In the genomic region with DNA sequence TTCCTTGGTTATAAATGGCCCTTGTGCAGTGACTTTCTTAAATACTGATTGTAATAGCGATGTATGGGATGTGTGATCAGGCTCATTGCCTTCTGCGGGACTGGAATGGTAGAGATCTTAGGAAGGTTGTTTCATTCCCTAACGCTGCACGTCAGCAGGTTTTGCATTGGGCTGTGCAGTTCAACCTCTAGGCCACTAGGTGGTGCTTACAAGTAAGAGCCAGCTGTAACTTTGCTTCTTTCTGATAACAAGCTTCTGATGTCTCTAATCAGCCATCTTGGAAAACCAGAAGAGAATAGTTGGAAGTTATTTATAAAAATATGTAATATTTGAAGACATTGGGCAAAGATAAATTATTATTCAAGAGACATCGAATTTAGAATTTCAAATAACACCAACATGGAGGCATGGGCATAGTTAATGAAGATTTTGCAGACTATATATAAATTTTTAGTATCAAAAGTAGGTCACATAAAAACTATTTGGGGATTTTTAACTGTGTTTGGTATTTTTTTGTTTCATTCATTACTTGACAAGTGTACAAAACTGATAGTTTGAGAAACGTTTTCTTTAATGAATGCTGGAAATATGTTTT, we compare ENCODE assay signal across 8 cellular contexts.
DNase-seq lines count a peak whose midpoint lies in the region; ATAC-seq and TF ChIP-seq lines count a peak whose summit lies in the region.

No MANE protein-coding gene starts in this region.

- H3K27me3 ChIP-seq in heart right ventricle = no peaks in the 10 kb centered on the region

- no peak overlapping the region for H3K27ac Mint-ChIP-seq in activated CD8-positive, alpha-beta T cell treated with anti-CD3 and anti-CD28 coated beads for 36 hours

- H3K9me3 Mint-ChIP-seq in activated CD8-positive, alpha-beta T cell treated with anti-CD3 and anti-CD28 coated beads for 36 hours = peaks cover 8% of the 10 kb centered on the region

- no peak overlapping the region for H3K4me3 ChIP-seq in heart right ventricle

- TF ChIP-seq CTCF in heart right ventricle (IDR thresholded peaks at IDR 0.05) = peak in 7 of 9 donors; percentile 34 to 67 (median 47)
- TF ChIP-seq CTCF in activated CD8-positive, alpha-beta T cell treated with anti-CD3 and anti-CD28 coated beads for 36 hours (IDR thresholded peaks at IDR 0.05) = peak; percentile 63

- ATAC-seq in heart right ventricle = no peak
- no peak for ATAC-seq in Right ventricle myocardium inferior
- ATAC-seq in HG02571 (IDR thresholded peaks at IDR 0.05; ENCODE audit: unreplicated experiment) = peak; percentile 81
- peak; percentile 74 for ATAC-seq in activated CD8-positive, alpha-beta T cell treated with anti-CD3 and anti-CD28 coated beads for 36 hours

- DNase-seq in heart right ventricle = no peak
- no peak for DNase-seq in Right ventricle myocardium inferior (ENCODE audit: missing footprints)
- DNase-seq in NCI-H146 treated with DMSO at 0.1 percent for 48 hours (lab: John Stamatoyannopoulos, UW; ENCODE audit: unreplicated experiment) = peak; percentile 13
- DNase-seq in activated CD8-positive, alpha-beta T cell treated with anti-CD3 and anti-CD28 coated beads for 36 hours = peak; percentile 38
- DNase-seq in iris pigment epithelial cell (ENCODE audit: low read depth) = peak; percentile 76
- no peak for DNase-seq in NCI-H2227 treated with DMSO at 0.1 percent for 48 hours (lab: John Stamatoyannopoulos, UW)
- DNase-seq in stimulated activated naive CD4-positive, alpha-beta T cell (lab: John Stamatoyannopoulos, UW) = no peak

- CTCF ChIA-PET in activated CD8-positive, alpha-beta T cell treated with anti-CD3 and anti-CD28 coated beads for 36 hours (lab: Charles Lee) = interaction anchor here (0.7 kb wide), 1 partner anchor 198 kb away, joined by 3 read pairs; no protein-coding TSS in a partner anchor

- no peak overlapping the region for H3K27ac ChIP-seq in heart right ventricle

- peaks cover 0 to 25% (median 0%) of the 10 kb centered on the region in 11 donors for H3K9me3 ChIP-seq in heart right ventricle

- intact Hi-C loops in heart right ventricle (cut with DNase I) (no loop called here), Right ventricle myocardium inferior (cut with DNase I) (no loop called here)
- intact Hi-C loops in activated CD8-positive, alpha-beta T cell treated with anti-CD3 and anti-CD28 coated beads for 36 hours (cut with micrococcal nuclease) = no loop called here

- H3K27me3 Mint-ChIP-seq in activated CD8-positive, alpha-beta T cell treated with anti-CD3 and anti-CD28 coated beads for 36 hours = no peaks in the 10 kb centered on the region

- POLR2A ChIA-PET in activated CD8-positive, alpha-beta T cell treated with anti-CD3 and anti-CD28 coated beads for 36 hours (lab: Charles Lee) = no interaction called here

- no peak overlapping the region for H3K4me3 Mint-ChIP-seq in activated CD8-positive, alpha-beta T cell treated with anti-CD3 and anti-CD28 coated beads for 36 hours

- WGBS in heart right ventricle, 2 donors = 37 to 51% methylated on average over 6 of the region's 6 CpGs

- H3K4me1 Mint-ChIP-seq in activated CD8-positive, alpha-beta T cell treated with anti-CD3 and anti-CD28 coated beads for 36 hours (ENCODE audit: low read depth) = no peaks in the 10 kb centered on the region

- H3K36me3 Mint-ChIP-seq in activated CD8-positive, alpha-beta T cell treated with anti-CD3 and anti-CD28 coated beads for 36 hours (ENCODE audit: low read depth) = no peaks in the 10 kb centered on the region

- H3K36me3 ChIP-seq in heart right ventricle = no peaks in the 10 kb centered on the region

- H3K4me1 ChIP-seq in heart right ventricle = no peaks in the 10 kb centered on the region

Comparison
In these comparisons a context has a peak if more than half of its experiments do, and no peak if none do; other contexts are left out.
1. ATAC-seq: peak in HG02571 (single experiment) and activated CD8-positive, alpha-beta T cell treated with anti-CD3 and anti-CD28 coated beads for 36 hours (single experiment); none in heart right ventricle (0 of 8) and Right ventricle myocardium inferior (single experiment).
2. DNase-seq: peak in NCI-H146 treated with DMSO at 0.1 percent for 48 hours (single experiment), activated CD8-positive, alpha-beta T cell treated with anti-CD3 and anti-CD28 coated beads for 36 hours (single experiment) and iris pigment epithelial cell (single experiment); none in heart right ventricle (0 of 2), Right ventricle myocardium inferior (single experiment), NCI-H2227 treated with DMSO at 0.1 percent for 48 hours (single experiment) and stimulated activated naive CD4-positive, alpha-beta T cell (0 of 6).